In genomic region chr20:37358366-37359150, GRCh38 we compare ENCODE assay signal across 13 cellular contexts. TPM values are rescaled to one million over a fixed set of nuclear protein-coding genes. Genes with fewer than 3 reads are reported as not detected.
DNase-seq lines count a peak whose midpoint lies in the region; ATAC-seq, FAIRE-seq and TF ChIP-seq lines count a peak whose summit lies in the region.
"Had no signal": no experiment of that assay in that cellular context is flagged by ENCODE, and none has a peak within 500 bp of the region (broad histone marks: within the 10 kb centered on the region; RNA-seq: fewer than 3 reads in every experiment).

No MANE protein-coding gene starts in this region.

- no peaks in the 10 kb centered on the region for H3K9me3 Mint-ChIP-seq in H9
- no peaks in the 10 kb centered on the region for H3K9me3 Mint-ChIP-seq in stimulated activated naive B cell treated with anti-CD40 and anti-IgM and Interleukin-4, amounts not matched to agents 10 μg/mL and 1 μg/mL and 100 μg/mL, for 72 hours
- H3K9me3 Mint-ChIP-seq: activated CD8-positive, alpha-beta T cell treated with anti-CD3 and anti-CD28 coated beads for 36 hours; activated naive CD8-positive, alpha-beta T cell treated with anti-CD3 and anti-CD28 coated beads, Interleukin-2, amount 10 ng/mL, durations not matched to agents 7 days and 5 days; T-helper 1 cell treated with Interleukin-12 subunit alpha and Interleukin-12 subunit beta and Interleukin-4 antibody, amounts not matched to agents 30 μg/mL and 1 μg/mL, for 36 hours had no signal

- peaks cover 9 to 25% of the 10 kb centered on the region in 2 experiments for H3K4me1 Mint-ChIP-seq in H9
- H3K4me1 Mint-ChIP-seq in stimulated activated naive B cell treated with anti-CD40 and anti-IgM and Interleukin-4, amounts not matched to agents 10 μg/mL and 1 μg/mL and 100 μg/mL, for 72 hours, result peaks cover 59 to 96% of the 10 kb centered on the region in 2 donors

- no peak overlapping the region for H3K4me2 ChIP-seq in H9 (ENCODE audit: insufficient read depth, insufficient read length, low read length)

- no peak for TF ChIP-seq CTCF in H9 (conservative IDR thresholded peaks at IDR 0.05)
- TF ChIP-seq CTCF in ascending aorta (IDR thresholded peaks at IDR 0.05), result no peak
- TF ChIP-seq CTCF in lower leg skin (IDR thresholded peaks at IDR 0.05), result no peak

- peak overlapping the region; percentile 65 for H3K14ac ChIP-seq in H9 (ENCODE audit: insufficient read depth, low read length)

- H3K36me3 Mint-ChIP-seq in H9 (ENCODE audit: insufficient read depth in 1 of 3, low read depth in 3 of 3), result peaks cover 0 to 4% (median 3%) of the 10 kb centered on the region in 3 experiments; a peak in 2 of 7 replicates
- peaks cover 47 to 76% of the 10 kb centered on the region in 2 donors for H3K36me3 Mint-ChIP-seq in stimulated activated naive B cell treated with anti-CD40 and anti-IgM and Interleukin-4, amounts not matched to agents 10 μg/mL and 1 μg/mL and 100 μg/mL, for 72 hours
- H3K36me3 Mint-ChIP-seq: activated naive CD8-positive, alpha-beta T cell treated with anti-CD3 and anti-CD28 coated beads, Interleukin-2, amount 10 ng/mL, durations not matched to agents 7 days and 5 days had no signal

- H4K20me1 ChIP-seq in H9 (ENCODE audit: control insufficient read depth, insufficient read depth, insufficient read length), result no peaks in the 10 kb centered on the region

- H2BK12ac ChIP-seq in H9 (ENCODE audit: insufficient read length, low read depth, low read length), result no peak overlapping the region

- no peak overlapping the region for H3K4me3 Mint-ChIP-seq in H9
- peak overlapping the region in 1 of 2 donors; percentile 41 for H3K4me3 Mint-ChIP-seq in stimulated activated naive B cell treated with anti-CD40 and anti-IgM and Interleukin-4, amounts not matched to agents 10 μg/mL and 1 μg/mL and 100 μg/mL, for 72 hours
- H3K4me3 Mint-ChIP-seq: activated CD8-positive, alpha-beta T cell treated with anti-CD3 and anti-CD28 coated beads for 36 hours; activated naive CD8-positive, alpha-beta T cell treated with anti-CD3 and anti-CD28 coated beads, Interleukin-2, amount 10 ng/mL, durations not matched to agents 7 days and 5 days; T-helper 1 cell treated with Interleukin-12 subunit alpha and Interleukin-12 subunit beta and Interleukin-4 antibody, amounts not matched to agents 30 μg/mL and 1 μg/mL, for 36 hours had no signal

- no peak overlapping the region for H3K4ac ChIP-seq in H9 (ENCODE audit: low read depth, low read length)

- H3K9me3 ChIP-seq in H9 (ENCODE audit: control insufficient read depth, low read depth, low read length) (no peaks in the 10 kb centered on the region), ascending aorta (no peaks in the 10 kb centered on the region)

- no peak overlapping the region for H2AFZ ChIP-seq in H9 (ENCODE audit: low read length)

- peaks cover 0 to 4% of the 10 kb centered on the region in 2 donors for H3K36me3 ChIP-seq in ascending aorta

- H3K27me3 ChIP-seq in H9 (ENCODE audit: insufficient read depth, low read length) (no peaks in the 10 kb centered on the region), ascending aorta (no peaks in the 10 kb centered on the region)

- peaks cover 3% of the 10 kb centered on the region for H3K79me1 ChIP-seq in H9 (ENCODE audit: insufficient read depth, low read depth, low read length, poor library complexity, severe bottlenecking)

- H3K23me2 ChIP-seq in H9 (ENCODE audit: insufficient read length, low read depth, low read length, poor library complexity, severe bottlenecking), result no peaks in the 10 kb centered on the region

- H3K56ac ChIP-seq in H9 (ENCODE audit: insufficient read length, low read depth, low read length), result no peak overlapping the region

- no peak for TF ChIP-seq POLR2A in lower leg skin (IDR thresholded peaks at IDR 0.05)

- no peak for ATAC-seq in stimulated activated naive B cell treated with anti-CD40 and anti-IgM and Interleukin-4, amounts not matched to agents 10 μg/mL and 1 μg/mL and 100 μg/mL, for 72 hours (replicated peaks)
- ATAC-seq in HG03097 (IDR thresholded peaks at IDR 0.05; ENCODE audit: low FRiP score, unreplicated experiment), result no peak
- ATAC-seq: activated CD8-positive, alpha-beta T cell treated with anti-CD3 and anti-CD28 coated beads for 36 hours had no signal

- H3T11ph ChIP-seq in H9 (ENCODE audit: low read length), result no peak overlapping the region

- H2BK20ac ChIP-seq in H9 (ENCODE audit: low read depth, low read length, poor library complexity, severe bottlenecking), result no peak overlapping the region

- no peak overlapping the region for H4K8ac ChIP-seq in H9 (replicated peaks; ENCODE audit: insufficient read length, low read depth, low read length)

- intact Hi-C loops in ascending aorta (cut with DNase I) (no loop called here), lower leg skin (cut with DNase I; ENCODE audit: low total_unique reads) (no loop called here)

- H4K5ac ChIP-seq in H9 (ENCODE audit: insufficient read length, low read depth, low read length), result no peak overlapping the region

- H3K27ac ChIP-seq in H9 (ENCODE audit: insufficient read length, low read depth, low read length), result no peak overlapping the region
- H3K27ac ChIP-seq in ascending aorta, result peak overlapping the region; percentile 73 to 88

- H3K4me3 ChIP-seq in ascending aorta (peak overlapping the region; percentile 20 to 48), lower leg skin (ENCODE audit: low read depth, poor library complexity, severe bottlenecking) (no peak overlapping the region)

- no peak overlapping the region for H3K9ac ChIP-seq in H9 (ENCODE audit: extremely low read depth, insufficient read length, low read length)

- no peak overlapping the region for H2BK5ac ChIP-seq in H9 (ENCODE audit: insufficient read length, low read length)

- H3K4me1 ChIP-seq in H9 (ENCODE audit: insufficient read depth, low read length) (no peaks in the 10 kb centered on the region), ascending aorta (peaks cover 9 to 52% of the 10 kb centered on the region in 2 donors)

- peak overlapping the region; percentile 12 for H3K18ac ChIP-seq in H9 (ENCODE audit: insufficient read length, low read depth, low read length)

- FAIRE-seq in frontal cortex (lab: Jason Lieb, UNC), result no peak
- FAIRE-seq: urothelium cell line had no signal

- H2AK5ac ChIP-seq in H9 (ENCODE audit: insufficient read length, low read length), result no peak overlapping the region

- no peak overlapping the region for H4K91ac ChIP-seq in H9 (ENCODE audit: insufficient read length, low read depth, low read length)

- WGBS in H9 (ENCODE audit: extremely low coverage, insufficient read length, low lambda C conversion rate), result no CpG with 5 or more reads among the region's 23 CpGs
- 31 to 36% methylated on average over 14 to 23 of the region's 23 CpGs for WGBS in lower leg skin, 2 donors

- H2BK120ac ChIP-seq in H9 (ENCODE audit: low read depth, low read length, poor library complexity, severe bottlenecking), result no peak overlapping the region

- H3K27ac Mint-ChIP-seq in H9, result peak overlapping the region; percentile 8 to 87 (median 73); a peak in 4 of 7 replicates
- peak overlapping the region; percentile 86 for H3K27ac Mint-ChIP-seq in stimulated activated naive B cell treated with anti-CD40 and anti-IgM and Interleukin-4, amounts not matched to agents 10 μg/mL and 1 μg/mL and 100 μg/mL, for 72 hours
- H3K27ac Mint-ChIP-seq: activated CD8-positive, alpha-beta T cell treated with anti-CD3 and anti-CD28 coated beads for 36 hours; activated naive CD8-positive, alpha-beta T cell treated with anti-CD3 and anti-CD28 coated beads, Interleukin-2, amount 10 ng/mL, durations not matched to agents 7 days and 5 days; T-helper 1 cell treated with Interleukin-12 subunit alpha and Interleukin-12 subunit beta and Interleukin-4 antibody, amounts not matched to agents 30 μg/mL and 1 μg/mL, for 36 hours had no signal

- H3K23ac ChIP-seq in H9 (ENCODE audit: insufficient read length, low read depth, low read length), result no peak overlapping the region

- no peak overlapping the region for H2BK15ac ChIP-seq in H9 (ENCODE audit: low read depth, low read length)

- H3K27me3 Mint-ChIP-seq in H9 (ENCODE audit: low read depth), result no peaks in the 10 kb centered on the region
- no peaks in the 10 kb centered on the region for H3K27me3 Mint-ChIP-seq in stimulated activated naive B cell treated with anti-CD40 and anti-IgM and Interleukin-4, amounts not matched to agents 10 μg/mL and 1 μg/mL and 100 μg/mL, for 72 hours
- H3K27me3 Mint-ChIP-seq: activated CD8-positive, alpha-beta T cell treated with anti-CD3 and anti-CD28 coated beads for 36 hours; activated naive CD8-positive, alpha-beta T cell treated with anti-CD3 and anti-CD28 coated beads, Interleukin-2, amount 10 ng/mL, durations not matched to agents 7 days and 5 days had no signal

- no peak for DNase-seq in H9
- peak in 1 of 2 donors; percentile 78 for DNase-seq in ascending aorta (ENCODE audit: low spot score in 2 of 2)
- DNase-seq in lower leg skin (ENCODE audit: low spot score in 2 of 2), result peak; percentile 64 to 92
- no peak for DNase-seq in stimulated activated naive B cell treated with anti-CD40 and anti-IgM and Interleukin-4, amounts not matched to agents 10 μg/mL and 1 μg/mL and 100 μg/mL, for 72 hours
- DNase-seq in frontal cortex (ENCODE audit: low spot score in 2 of 2), result no peak
- no peak for DNase-seq in NCI-H524 (lab: John Stamatoyannopoulos, UW)
- no peak for DNase-seq in DMS79 (lab: John Stamatoyannopoulos, UW)
- DNase-seq: activated CD8-positive, alpha-beta T cell treated with anti-CD3 and anti-CD28 coated beads for 36 hours; activated naive CD8-positive, alpha-beta T cell treated with anti-CD3 and anti-CD28 coated beads, Interleukin-2, amount 10 ng/mL, durations not matched to agents 7 days and 5 days; NCI-H1417 had no signal

- peaks cover 2% of the 10 kb centered on the region; the same call in 1 of the 2 replicates for H3K79me2 ChIP-seq in H9 (ENCODE audit: insufficient read depth, low read length)

RNA-seq across cellular contexts. Expression of gene SRC, which starts 12.6 kb away (rescaled TPM):
- 37.5 and 44.5 TPM in 2 replicates for total RNA-seq in H9 (2021)
- total RNA-seq in ascending aorta, result 67.4 TPM
- 10 to 100 TPM; 21.8 to 30.9 (median 25.1) TPM for total RNA-seq in lower leg skin
- total RNA-seq in frontal cortex, result 20.8 TPM

Comparison
In these comparisons a context has a peak if more than half of its experiments do, and no peak if none do; other contexts are left out.
1. DNase-seq: peak in lower leg skin (2 of 2); none in H9 (single experiment), stimulated activated naive B cell treated with anti-CD40 and anti-IgM and Interleukin-4, amounts not matched to agents 10 μg/mL and 1 μg/mL and 100 μg/mL, for 72 hours (single experiment), frontal cortex (0 of 2), NCI-H524 (0 of 2) and DMS79 (single experiment).